Comparison of ENCODE assay signal across 8 cellular contexts in the genomic region with DNA sequence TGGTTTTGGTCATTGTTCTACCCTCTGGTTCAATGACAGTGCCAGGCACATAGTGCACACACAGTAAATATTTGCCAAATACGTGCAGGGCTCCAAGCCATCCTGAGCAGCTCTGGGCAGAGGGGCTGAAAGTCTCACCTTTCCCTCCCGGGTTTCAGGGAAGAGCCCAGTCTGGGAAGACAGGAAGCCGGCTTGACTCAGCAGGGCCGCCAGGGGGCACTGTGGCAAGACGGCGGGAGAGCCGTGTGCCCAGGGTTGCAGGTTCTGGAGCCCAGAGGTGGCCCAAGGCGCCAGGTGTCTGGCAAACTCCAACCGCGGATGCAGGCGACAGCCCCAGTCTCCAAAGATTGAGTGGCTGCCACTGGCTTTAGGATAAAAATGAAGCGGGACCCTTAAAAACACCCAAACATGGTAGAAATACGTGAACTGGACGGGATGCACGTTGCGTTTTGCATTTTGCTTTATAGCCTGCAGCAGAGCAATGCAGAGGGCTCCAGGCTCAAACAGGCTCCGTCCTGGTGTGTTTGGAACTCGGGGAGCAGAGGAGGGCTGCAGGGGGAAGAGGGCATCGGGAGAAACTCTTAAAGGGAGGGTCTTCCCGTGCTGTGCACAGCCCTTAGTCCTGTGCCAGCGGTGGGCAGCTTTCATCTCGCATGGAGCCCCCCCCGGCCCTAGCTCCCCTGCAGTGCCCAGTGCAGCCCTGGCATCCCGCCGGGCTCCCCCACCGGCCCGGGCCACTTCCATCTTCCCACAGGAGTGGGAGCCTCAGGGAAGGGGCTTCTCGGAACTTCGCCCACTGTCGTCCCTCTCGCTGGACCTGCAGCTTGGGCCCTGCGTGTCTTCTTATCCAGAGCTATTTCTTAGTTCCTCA. TPM values are rescaled to one million over a fixed set of nuclear protein-coding genes. Genes with fewer than 3 reads are reported as not detected.
A peak's percentile ranks its signal among the peaks of the same experiment; 100 is the strongest.
DNase-seq lines count a peak whose midpoint lies in the region; ATAC-seq and TF ChIP-seq lines count a peak whose summit lies in the region.

No MANE protein-coding gene starts in this region.

- peaks cover 6% of the 10 kb centered on the region for H3K27me3 ChIP-seq in fibroblast of lung (ENCODE audit: control insufficient read depth, insufficient read depth, low read length)

- no peak overlapping the region for H3K4me2 ChIP-seq in fibroblast of lung (ENCODE audit: extremely low read depth, insufficient read depth, low read length)

- no peak overlapping the region for H3K4me3 ChIP-seq in fibroblast of lung (replicated peaks in 1 of 4; ENCODE audit: control extremely low read depth in 1 of 4, insufficient read depth in 1 of 4, low read depth in 3 of 4, low read length in 4 of 4)

- H3K79me2 ChIP-seq in fibroblast of lung (ENCODE audit: control insufficient read depth, insufficient read depth, low read length): no peaks in the 10 kb centered on the region

- intact Hi-C loops in posterior cingulate gyrus (cut with DNase I): no loop called here

- no peak for TF ChIP-seq POLR2A in GM18505 (IDR thresholded peaks at IDR 0.05; ENCODE audit: borderline replicate concordance, extremely low read depth, insufficient read depth, insufficient read length)

- no peak overlapping the region for H3K27ac ChIP-seq in fibroblast of lung (ENCODE audit: insufficient read depth, low read length)

- peak; percentile 63 to 85 for TF ChIP-seq CTCF in fibroblast of lung (conservative IDR thresholded peaks at IDR 0.05 in 1 of 2, IDR thresholded peaks at IDR 0.05 in 1 of 2; ENCODE audit: low read depth in 1 of 2, low read length in 2 of 2)

- H2AFZ ChIP-seq in fibroblast of lung (ENCODE audit: low read length): no peak overlapping the region

- no peaks in the 10 kb centered on the region for H3K36me3 ChIP-seq in fibroblast of lung (ENCODE audit: control insufficient read depth, insufficient read depth, low read length)

- DNase-seq in DMS 273 (lab: John Stamatoyannopoulos, UW; ENCODE audit: unreplicated experiment): peak; percentile 68
- no peak for DNase-seq in DMS 273 treated with DMSO at 0.1 percent for 48 hours (lab: John Stamatoyannopoulos, UW)
- DNase-seq in HuH-7 (ENCODE audit: low spot score): peak; percentile 90
- peak; percentile 41 for DNase-seq in UCSD-AML1 (lab: John Stamatoyannopoulos, UW; ENCODE audit: unreplicated experiment)
- peak in 1 of 2 donors; percentile 18 for DNase-seq in fibroblast of lung (ENCODE audit: low read depth in 2 of 2)
- DNase-seq in posterior cingulate gyrus: peak in 6 of 10 donors; percentile 27 to 91 (median 43)

- no peaks in the 10 kb centered on the region for H3K4me1 ChIP-seq in fibroblast of lung (ENCODE audit: control insufficient read depth, extremely low read depth, insufficient read depth, low read length)

- H4K20me1 ChIP-seq in fibroblast of lung (ENCODE audit: control insufficient read depth, extremely low read depth, insufficient read depth, low read length): no peaks in the 10 kb centered on the region

- ATAC-seq in GM18505 (IDR thresholded peaks at IDR 0.05; ENCODE audit: unreplicated experiment): no peak
- ATAC-seq in GM21619 (IDR thresholded peaks at IDR 0.05; ENCODE audit: unreplicated experiment): no peak

- no peak overlapping the region for H3K9ac ChIP-seq in fibroblast of lung (ENCODE audit: insufficient read depth, low read length)

- H3K9me3 ChIP-seq in fibroblast of lung (ENCODE audit: control insufficient read depth, insufficient read depth, low read depth, low read length): no peaks in the 10 kb centered on the region

RNA-seq across cellular contexts. Expression of gene KRTAP5-5, which starts 10.7 kb away (rescaled TPM):
- total RNA-seq in fibroblast of lung: not detected in 2 replicates
- not detected in 2 replicates for polyA plus RNA-seq in fibroblast of lung
- polyA plus RNA-seq in fibroblast of lung (2012): not detected in 2 replicates
- polyA minus RNA-seq in fibroblast of lung (ENCODE audit: low replicate concordance): not detected in 2 replicates

RNA-seq across cellular contexts. Expression of gene KRTAP5-4, which starts 18.4 kb away (rescaled TPM):
- not detected in 2 replicates for total RNA-seq in fibroblast of lung
- not detected in 2 replicates for polyA plus RNA-seq in fibroblast of lung
- not detected in 2 replicates for polyA plus RNA-seq in fibroblast of lung (2012)
- polyA minus RNA-seq in fibroblast of lung (ENCODE audit: low replicate concordance): not detected in 2 replicates

RNA-seq across cellular contexts. Expression of gene KRTAP5-3, which starts 32.0 kb away (rescaled TPM):
- total RNA-seq in fibroblast of lung: not detected in 2 replicates
- polyA plus RNA-seq in fibroblast of lung: not detected in 2 replicates
- polyA plus RNA-seq in fibroblast of lung (2012): not detected in 2 replicates
- polyA minus RNA-seq in fibroblast of lung (ENCODE audit: low replicate concordance): not detected in 2 replicates

RNA-seq across cellular contexts. Expression of gene KRTAP5-2, which starts 42.2 kb away (rescaled TPM):
- not detected in 2 replicates for total RNA-seq in fibroblast of lung
- polyA plus RNA-seq in fibroblast of lung: not detected in 2 replicates
- not detected in 2 replicates for polyA plus RNA-seq in fibroblast of lung (2012)
- not detected in 2 replicates for polyA minus RNA-seq in fibroblast of lung (ENCODE audit: low replicate concordance)

RNA-seq across cellular contexts. Expression of gene KRTAP5-1, which starts 55.2 kb away (rescaled TPM):
- not detected in 2 replicates for total RNA-seq in fibroblast of lung
- not detected in 2 replicates for polyA plus RNA-seq in fibroblast of lung
- not detected in 2 replicates for polyA plus RNA-seq in fibroblast of lung (2012)
- polyA minus RNA-seq in fibroblast of lung (ENCODE audit: low replicate concordance): not detected in 2 replicates
